1 cellular context compared by ENCODE assay signal in the genomic region with DNA sequence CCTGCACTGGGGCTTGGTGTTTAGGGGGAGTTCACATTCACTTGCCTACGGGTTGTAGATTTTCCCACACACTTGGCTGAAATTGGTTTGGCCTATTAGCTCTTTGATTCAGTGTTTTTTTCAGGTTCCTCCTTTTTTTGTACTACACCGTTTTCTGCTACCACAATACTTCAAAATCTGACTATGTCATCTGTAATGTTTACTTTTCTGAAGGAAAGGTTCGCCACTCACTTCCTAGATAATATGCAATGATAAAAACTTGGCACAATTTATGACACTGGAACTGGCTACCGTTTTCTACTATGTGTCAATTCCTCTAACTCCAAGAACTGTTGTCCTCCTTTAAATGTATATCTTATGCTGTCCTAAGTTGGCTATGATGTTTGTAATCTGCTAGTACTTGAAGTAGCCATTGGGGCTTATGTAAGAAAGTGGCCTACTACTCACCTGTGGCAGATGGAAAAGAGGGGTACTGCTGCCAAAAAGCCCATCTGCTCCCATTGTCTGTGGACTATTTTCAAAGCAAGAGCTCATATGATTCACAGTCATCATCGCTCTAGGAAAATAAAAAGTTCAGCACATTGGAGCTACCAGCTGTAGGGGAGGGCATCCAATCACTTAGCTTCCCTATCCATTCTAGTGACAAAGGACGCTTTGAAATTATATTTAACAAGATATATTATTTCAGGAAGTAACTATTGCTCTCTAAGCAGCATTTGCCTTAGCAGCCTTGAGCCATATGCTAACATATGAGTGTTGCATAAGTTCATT.
TF ChIP-seq lines count a peak whose summit lies in the region.

No MANE protein-coding gene starts in this region.

TF ChIP-seq in HepG2, 621 proteins besides CTCF, POLR2A, EP300 and RAD21 (continued from another document):
- TF ChIP-seq LCORL (IDR thresholded peaks at IDR 0.05): no peak
- TF ChIP-seq LCORL (CRISPR knock-in tag; IDR thresholded peaks at IDR 0.05): no peak
- TF ChIP-seq RAD51 (IDR thresholded peaks at IDR 0.05; ENCODE audit: borderline replicate concordance): no peak
- TF ChIP-seq ZNF180 (CRISPR knock-in tag; IDR thresholded peaks at IDR 0.05; ENCODE audit: borderline replicate concordance, low read depth): no peak
- TF ChIP-seq FOXJ3 (CRISPR knock-in tag; IDR thresholded peaks at IDR 0.05; ENCODE audit: borderline replicate concordance): no peak
- TF ChIP-seq RELA (CRISPR knock-in tag; IDR thresholded peaks at IDR 0.05): no peak
- TF ChIP-seq ZNF709 (CRISPR knock-in tag; IDR thresholded peaks at IDR 0.05): no peak
- TF ChIP-seq ZNF383 (CRISPR knock-in tag; IDR thresholded peaks at IDR 0.05; ENCODE audit: borderline replicate concordance): no peak
- TF ChIP-seq, protein P1, sequence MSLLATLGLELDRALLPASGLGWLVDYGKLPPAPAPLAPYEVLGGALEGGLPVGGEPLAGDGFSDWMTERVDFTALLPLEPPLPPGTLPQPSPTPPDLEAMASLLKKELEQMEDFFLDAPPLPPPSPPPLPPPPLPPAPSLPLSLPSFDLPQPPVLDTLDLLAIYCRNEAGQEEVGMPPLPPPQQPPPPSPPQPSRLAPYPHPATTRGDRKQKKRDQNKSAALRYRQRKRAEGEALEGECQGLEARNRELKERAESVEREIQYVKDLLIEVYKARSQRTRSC (CRISPR knock-in tag; IDR thresholded peaks at IDR 0.05; ENCODE audit: low read depth): no peak
- no peak for TF ChIP-seq MXD4 (CRISPR knock-in tag; IDR thresholded peaks at IDR 0.05)
TF ChIP-seq in HepG2: peak in this region for 0.
